8 cellular contexts compared by ENCODE assay signal in the genomic region with DNA sequence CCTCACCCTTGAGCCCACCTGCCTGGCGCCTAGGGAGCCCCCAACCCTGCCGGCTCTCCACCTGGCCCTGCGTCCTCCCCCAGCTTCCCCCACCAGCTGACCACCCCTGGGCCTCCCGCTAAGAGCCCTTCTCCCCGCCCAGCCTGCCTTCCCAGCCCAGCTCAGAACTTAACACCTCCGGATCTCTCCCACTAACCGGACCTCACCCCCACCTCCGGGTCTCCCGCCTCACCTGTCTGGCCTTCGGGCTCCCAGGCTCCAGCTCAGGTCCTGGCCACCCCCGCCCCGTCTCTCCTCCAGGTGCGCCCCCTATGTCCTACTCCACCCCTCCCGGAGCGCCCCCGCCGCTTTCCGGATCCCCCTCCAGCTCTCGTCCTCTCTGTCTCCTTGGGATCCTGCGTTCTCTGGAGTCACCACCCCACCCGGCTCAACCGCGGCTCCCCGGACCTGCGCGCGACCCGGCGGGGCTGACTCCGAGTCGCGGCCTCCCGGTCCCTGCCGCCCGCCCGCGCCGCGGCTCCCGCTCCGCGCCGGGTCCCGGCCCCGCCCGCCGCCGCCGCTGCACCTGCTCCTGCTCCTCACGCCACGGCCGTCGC. TPM values are rescaled to one million over a fixed set of nuclear protein-coding genes. Genes with fewer than 3 reads are reported as not detected.
A peak's percentile ranks its signal among the peaks of the same experiment; 100 is the strongest.
DNase-seq lines count a peak whose midpoint lies in the region; ATAC-seq, FAIRE-seq and TF ChIP-seq lines count a peak whose summit lies in the region.

A gene (minus strand): TSS at position 51 of the 596 bp plus-strand sequence. CDS start 568 bp downstream, outside the sequence.

- ATAC-seq in GM21723 (IDR thresholded peaks at IDR 0.05; ENCODE audit: unreplicated experiment): peak; percentile 53
- ATAC-seq in lower lobe of right lung: peak in 1 of 2 donors; percentile 64
- ATAC-seq in upper lobe of left lung (ENCODE audit: low FRiP score in 2 of 2): peak in 1 of 2 donors; percentile 41

- peak within 1 kb of the TSS; percentile 42 for H3K4me3 ChIP-seq in MG63
- H3K4me3 ChIP-seq in bronchial epithelial cell (ENCODE audit: low read depth, low read length): peak within 1 kb of the TSS; percentile 42
- H3K4me3 ChIP-seq in lower lobe of right lung: peak within 1 kb of the TSS; percentile 47
- peak within 1 kb of the TSS; percentile 30 to 69 (median 61) for H3K4me3 ChIP-seq in upper lobe of left lung

- intact Hi-C loops in lower lobe of right lung (cut with DNase I): no loop called here

- H3K27ac ChIP-seq in lower lobe of right lung: no peak within 1 kb of the TSS
- H3K27ac ChIP-seq in upper lobe of left lung: peak within 1 kb of the TSS in 2 of 4 donors; percentile 61 to 72

- DNase-seq in GM10248 (ENCODE audit: extremely low spot score): peak; percentile 25
- DNase-seq in MG63: no peak
- DNase-seq in bronchial epithelial cell (ENCODE audit: low read depth): no peak
- no peak for DNase-seq in lower lobe of right lung
- DNase-seq in upper lobe of left lung: no peak
- no peak for DNase-seq in DMS114 treated with DMSO at 0.1 percent for 48 hours (lab: John Stamatoyannopoulos, UW; ENCODE audit: unreplicated experiment)
- DNase-seq in KBM-7: no peak

- CTCF ChIA-PET in GM10248 (lab: Yijun Ruan, JAX): interaction anchor here (0.7 to 14.8 kb wide), 16 partner anchors 9 to 177 kb away, joined by 3 to 220 read pairs (median 4); a partner anchor contains a TSS

- 5 to 9% methylated on average over 16 to 45 of the region's 53 CpGs for WGBS in upper lobe of left lung, 2 donors

- H3K27me3 ChIP-seq in MG63 (no peaks in the 10 kb centered on the region), bronchial epithelial cell (ENCODE audit: control insufficient read depth, insufficient read depth, low read length) (no peaks in the 10 kb centered on the region), lower lobe of right lung (ENCODE audit: low read depth) (peaks cover 12% of the 10 kb centered on the region), upper lobe of left lung (no peaks in the 10 kb centered on the region)

- no peaks in the 10 kb centered on the region for H3K9me3 ChIP-seq in MG63
- no peaks in the 10 kb centered on the region for H3K9me3 ChIP-seq in lower lobe of right lung
- H3K9me3 ChIP-seq in upper lobe of left lung: no peaks in the 10 kb centered on the region

- TF ChIP-seq CTCF in GM10248 (IDR thresholded peaks at IDR 0.05; ENCODE audit: control extremely low read depth, extremely low read depth, low read depth, missing control alignments) (no peak), bronchial epithelial cell (IDR thresholded peaks at IDR 0.05; ENCODE audit: insufficient read depth, low read length, severe bottlenecking) (no peak), lower lobe of right lung (IDR thresholded peaks at IDR 0.05) (no peak), upper lobe of left lung (IDR thresholded peaks at IDR 0.05) (no peak)

- H3K4me1 ChIP-seq in lower lobe of right lung (peaks cover 11% of the 10 kb centered on the region), upper lobe of left lung (peaks cover 4 to 39% (median 11%) of the 10 kb centered on the region in 4 donors)

- in situ Hi-C loops in KBM-7 (cut with MboI; ENCODE audit: low pct_unique_long_range_greater_than_20kb, low sequenced_read_pairs): loop anchor here (10.0 kb wide), 1 partner anchor 116 kb away; no protein-coding TSS in a partner anchor

- POLR2A ChIA-PET in GM10248 (lab: Yijun Ruan, JAX): no interaction called here

- no peaks in the 10 kb centered on the region for H3K36me3 ChIP-seq in MG63
- no peaks in the 10 kb centered on the region for H3K36me3 ChIP-seq in bronchial epithelial cell (ENCODE audit: control insufficient read depth, insufficient read depth, low read length)
- H3K36me3 ChIP-seq in lower lobe of right lung: no peaks in the 10 kb centered on the region
- no peaks in the 10 kb centered on the region for H3K36me3 ChIP-seq in upper lobe of left lung

- TF ChIP-seq POLR2A in upper lobe of left lung (IDR thresholded peaks at IDR 0.05): no peak

- FAIRE-seq in bronchial epithelial cell (lab: Jason Lieb, UNC): no peak

- no peak for TF ChIP-seq EP300 in upper lobe of left lung (IDR thresholded peaks at IDR 0.05)

RNA-seq across cellular contexts. Expression of the gene that starts here (rescaled TPM):
- total RNA-seq in MG63 (2014; rRNA removed; shearing (Covaris generic); ENCODE audit: low replicate concordance): not detected in 2 replicates
- total RNA-seq in bronchial epithelial cell: 0.77 and 0.79 TPM in 2 replicates
- total RNA-seq in lower lobe of right lung: 4.3 TPM
- total RNA-seq in upper lobe of left lung: 1 to 10 TPM; 2.6 to 9.5 (median 5.7) TPM
